In genomic region chr5:124847907-124848306, GRCh38 we compare ENCODE assay signal across 23 cellular contexts.
A peak's percentile ranks its signal among the peaks of the same experiment; 100 is the strongest.
DNase-seq lines count a peak whose midpoint lies in the region; FAIRE-seq lines count a peak whose summit lies in the region.
"Had no signal": no experiment of that assay in that cellular context is flagged by ENCODE, and none has a peak within 500 bp of the region (broad histone marks: within the 10 kb centered on the region; RNA-seq: fewer than 3 reads in every experiment).

No MANE protein-coding gene starts in this region.

- no peak overlapping the region for H3K4me3 ChIP-seq in HAP-1
- H3K4me3 ChIP-seq: left lung had no signal

- in situ Hi-C loops in HAP-1 (cut with MboI; ENCODE audit: low sequenced_read_pairs) = no loop called here

- DNase-seq in DMS153 (lab: John Stamatoyannopoulos, UW) = peak; percentile 52
- no peak for DNase-seq in DMS153 treated with DMSO at 0.1 percent for 48 hours (lab: John Stamatoyannopoulos, UW; ENCODE audit: unreplicated experiment)
- DNase-seq in NCI-H187 treated with DMSO at 0.1 percent for 48 hours (lab: John Stamatoyannopoulos, UW) = peak; percentile 18
- peak; percentile 63 for DNase-seq in NCI-H345 treated with DMSO at 0.1 percent for 48 hours (lab: John Stamatoyannopoulos, UW; ENCODE audit: unreplicated experiment)
- DNase-seq in HAP-1 (ENCODE audit: low spot score in 2 of 2) = no peak
- no peak for DNase-seq in AG20443 (ENCODE audit: low spot score)
- no peak for DNase-seq in OCI-M1 (lab: John Stamatoyannopoulos, UW)
- DNase-seq: activated CD4-positive, alpha-beta memory T cell treated with anti-CD3 and anti-CD28 coated beads, Interleukin-2, amount 10 ng/mL, durations not matched to agents 7 days and 5 days; activated CD4-positive, alpha-beta T cell treated with anti-CD3 and anti-CD28 coated beads for 1 hour; activated CD8-positive, alpha-beta memory T cell treated with anti-CD3 and anti-CD28 coated beads, Interleukin-2, amount 50 U/mL, for 48 hours; activated naive CD4-positive, alpha-beta T cell treated with anti-CD3 and anti-CD28 coated beads, Interleukin-2, amount 50 U/mL, for 16 hours; amygdala; CD4-positive, CD25-positive, alpha-beta regulatory T cell; left lung; mesendoderm; NCI-H526 treated with DMSO at 0.1 percent for 48 hours; stimulated activated CD4-positive, alpha-beta T cell treated with anti-CD3 and anti-CD28 coated beads, Interleukin-15, amount 100 ng/mL, for 24 hours; stimulated activated naive B cell treated with anti-CD40 and anti-IgM and Interleukin-4, amounts not matched to agents 10 μg/mL and 1 μg/mL and 100 μg/mL, for 72 hours; T-helper 2 cell had no signal

- no peaks in the 10 kb centered on the region for H3K9me3 ChIP-seq in HAP-1
- H3K9me3 ChIP-seq: left lung had no signal

- H3K27me3 ChIP-seq in HAP-1 (ENCODE audit: low read depth) = no peaks in the 10 kb centered on the region
- H3K27me3 ChIP-seq: left lung had no signal

- no peaks in the 10 kb centered on the region for H3K36me3 ChIP-seq in HAP-1 (replicated peaks)
- H3K36me3 ChIP-seq: left lung had no signal

- peak; percentile 56 for FAIRE-seq in islet of Langerhans (lab: Jason Lieb, UNC)
- FAIRE-seq: bronchial epithelial cell, G401.6, H1 had no signal

- H3K4me1 ChIP-seq in HAP-1 = no peaks in the 10 kb centered on the region

Comparison
In these comparisons a context has a peak if more than half of its experiments do, and no peak if none do; other contexts are left out.
1. DNase-seq: peak in DMS153 (single experiment), NCI-H187 treated with DMSO at 0.1 percent for 48 hours (single experiment) and NCI-H345 treated with DMSO at 0.1 percent for 48 hours (single experiment); none in DMS153 treated with DMSO at 0.1 percent for 48 hours (single experiment), HAP-1 (0 of 2), AG20443 (single experiment) and OCI-M1 (single experiment).